ENCODE assay signal across 8 cellular contexts in the genomic region with DNA sequence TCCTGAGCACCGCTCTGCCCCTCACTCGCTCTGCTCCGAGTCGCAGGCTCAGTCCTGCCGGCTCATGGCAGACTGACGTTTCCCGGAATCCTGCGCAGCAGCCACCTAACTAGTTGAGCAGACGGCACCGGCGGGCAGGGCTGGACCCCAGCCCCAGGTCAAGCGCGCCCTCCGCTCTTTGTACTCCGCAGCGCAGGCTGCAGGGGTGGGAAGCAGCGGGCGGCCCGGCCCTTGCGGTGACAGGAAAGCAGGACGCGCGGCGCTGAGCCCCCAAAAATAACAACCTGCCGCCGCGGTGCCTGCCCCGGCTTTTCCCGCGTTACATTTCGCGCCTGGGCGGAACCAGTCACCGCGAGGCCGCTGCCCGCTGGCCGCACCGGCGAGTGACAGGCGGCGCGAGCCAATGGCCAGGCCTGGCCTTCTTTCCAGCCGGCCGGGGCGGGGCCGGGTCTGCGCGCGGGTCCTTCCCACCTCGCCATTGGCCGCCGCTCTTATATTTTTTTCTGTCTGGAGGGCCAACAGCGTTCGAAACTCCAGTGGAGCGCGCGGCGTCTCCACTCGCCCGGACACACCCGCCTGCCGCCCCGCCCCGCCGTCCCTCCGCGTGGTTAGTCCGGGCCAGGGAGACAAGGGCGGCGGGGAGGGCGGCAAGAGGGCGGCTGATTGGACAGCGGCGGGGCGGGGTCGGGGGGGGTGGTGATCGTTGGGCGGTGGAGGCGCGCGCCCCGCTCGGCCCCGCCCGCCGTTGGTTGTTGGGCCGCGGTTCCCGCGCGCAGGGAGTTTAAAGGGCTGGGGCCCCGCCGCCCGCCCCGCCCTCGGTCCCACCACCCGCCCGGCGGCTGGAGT. TPM values are rescaled to one million over a fixed set of nuclear protein-coding genes. Genes with fewer than 3 reads are reported as not detected.
DNase-seq lines count a peak whose midpoint lies in the region; ATAC-seq, FAIRE-seq and TF ChIP-seq lines count a peak whose summit lies in the region.

Gene ZNF367, minus strand, starts transcription at position 297 of the 846 bp plus-strand sequence. CDS start 338 bp downstream, outside the sequence.

- TF ChIP-seq CTCF in AG04450 (IDR thresholded peaks at IDR 0.05; ENCODE audit: low read depth, low read length): no peak
- no peak for TF ChIP-seq CTCF in VCaP (conservative IDR thresholded peaks at IDR 0.05)

- ATAC-seq in GM18907 (IDR thresholded peaks at IDR 0.05; ENCODE audit: unreplicated experiment) (peak; percentile 65), HG03139 (IDR thresholded peaks at IDR 0.05; ENCODE audit: unreplicated experiment) (peak; percentile 57)

- in situ Hi-C loops in T47D (cut with HindIII; ENCODE audit: low pct_unique_long_range_greater_than_20kb, low sequenced_read_pairs): no loop called here

- no peaks in the 10 kb centered on the region for H3K4me1 ChIP-seq in small intestine (ENCODE audit: control insufficient read depth in 2 of 2, insufficient read depth in 1 of 2, low read depth in 1 of 2, low read length in 1 of 2)

- no peaks in the 10 kb centered on the region for H3K9me3 ChIP-seq in AG04450 (ENCODE audit: control insufficient read depth, insufficient read depth, low read length)
- H3K9me3 ChIP-seq in small intestine (ENCODE audit: control insufficient read depth, low read depth): no peaks in the 10 kb centered on the region

- H3K4me3 ChIP-seq in AG04450 (ENCODE audit: low read depth, low read length) (peak within 1 kb of the TSS; percentile 95), small intestine (ENCODE audit: low read depth in 1 of 2, low read length in 2 of 2) (peak within 1 kb of the TSS; percentile 73 to 81)

- 0 to 1% (median 0%) methylated on average over 68 to 100 of the region's 100 CpGs for WGBS in small intestine, 3 donors

- POLR2A ChIA-PET in AG04450 (lab: Yijun Ruan, JAX): no interaction called here

- H3K36me3 ChIP-seq in small intestine (ENCODE audit: control insufficient read depth in 2 of 2, insufficient read depth in 2 of 2, low read length in 2 of 2): no peaks in the 10 kb centered on the region

- H3K27me3 ChIP-seq in AG04450 (ENCODE audit: control insufficient read depth, insufficient read depth, low read length) (no peaks in the 10 kb centered on the region), small intestine (ENCODE audit: control insufficient read depth in 2 of 2, insufficient read depth in 2 of 2, low read length in 2 of 2) (no peaks in the 10 kb centered on the region)

- DNase-seq in AG04450 (ENCODE audit: low read depth, low spot score) (peak; percentile 90), NCI-H2196 treated with DMSO at 0.1 percent for 48 hours (lab: John Stamatoyannopoulos, UW; ENCODE audit: unreplicated experiment) (peak; percentile 94), T47D (ENCODE audit: low read depth in 1 of 2, low spot score in 1 of 2) (peak; percentile 82 to 97), iPS-NIHi11 (ENCODE audit: low spot score) (peak; percentile 91), small intestine (peak; percentile 99)

- H3K27ac ChIP-seq in AG04450 (ENCODE audit: low read depth, low read length): peak within 1 kb of the TSS; percentile 83
- H3K27ac ChIP-seq in VCaP: peak within 1 kb of the TSS; percentile 82
- H3K27ac ChIP-seq in small intestine (ENCODE audit: low read depth in 1 of 2, low read length in 1 of 2): peak within 1 kb of the TSS; percentile 96 to 99

- no peak for FAIRE-seq in small intestine (lab: Jason Lieb, UNC)

- CTCF ChIA-PET in AG04450 (lab: Charles Lee): no interaction called here

RNA-seq across cellular contexts. Expression of gene ZNF367, which starts in this region (rescaled TPM):
- polyA plus RNA-seq in AG04450 (2011; rRNA removed): 0.36 and 0.60 TPM in 2 replicates
- polyA minus RNA-seq in AG04450 (2011; rRNA and poly(A)+ RNA removed): 0.69 and 0.74 TPM in 2 replicates
- polyA plus RNA-seq in small intestine: 1 to 10 TPM in 2 of 3 donors, under 1 TPM in 1; 0.54 to 4.6 (median 1.3) TPM

Comparison
In these comparisons a context has a peak if more than half of its experiments do, and no peak if none do; other contexts are left out.
1. Peak in every context shown above with its lines: DNase-seq, ATAC-seq, H3K4me3 ChIP-seq and H3K27ac ChIP-seq.
2. Peak in DNase-seq, H3K4me3 ChIP-seq and H3K27ac ChIP-seq in AG04450; RNA of the gene not detected or under 1 TPM.